8 cellular contexts compared by ENCODE assay signal in genomic region chr1:145093517-145094149, GRCh38. TPM values are rescaled to one million over a fixed set of nuclear protein-coding genes. Genes with fewer than 3 reads are reported as not detected.
DNase-seq lines count a peak whose midpoint lies in the region; ATAC-seq and TF ChIP-seq lines count a peak whose summit lies in the region.
"Not testable (repeated sequence)": the region's sequence is repeated elsewhere in the genome, so short reads cannot be mapped to it uniquely, and the experiment has no call there.

No MANE protein-coding gene starts in this region.

- H3K4me3 ChIP-seq in HAP-1 (peak overlapping the region; percentile 32), RWPE2 (ENCODE audit: severe bottlenecking) (peak overlapping the region; percentile 40), coronary artery (peak overlapping the region; percentile 71)
- H3K4me3 ChIP-seq in hepatocyte, result not testable (repeated sequence)

- H3K27me3 Mint-ChIP-seq in naive B cell, result not testable (repeated sequence)

- H3K36me3 Mint-ChIP-seq in naive B cell, result not testable (repeated sequence)

- H3K36me3 ChIP-seq in HAP-1 (replicated peaks); RWPE2 (ENCODE audit: low read depth); hepatocyte (replicated peaks; ENCODE audit: insufficient read depth, low read depth): not testable (repeated sequence)

- peak overlapping the region in 2 of 6 donors; percentile 72 to 79 for H3K27ac Mint-ChIP-seq in naive B cell

- not testable (repeated sequence) for H2AFZ ChIP-seq in hepatocyte

- not testable (repeated sequence) for H3K9me3 ChIP-seq in HAP-1; RWPE2 (ENCODE audit: severe bottlenecking); hepatocyte (ENCODE audit: low read depth)

- WGBS in hepatocyte (ENCODE audit: low lambda C conversion rate, missing lambda C conversion rate), result 3% methylated on average over 13 of the region's 47 CpGs

- ATAC-seq in RWPE2 (ENCODE audit: low read depth); naive B cell (ENCODE audit: low read depth in 2 of 2): not testable (repeated sequence)

- H3K9me2 ChIP-seq in hepatocyte (replicated peaks; ENCODE audit: insufficient read depth), result not testable (repeated sequence)

- TF ChIP-seq CTCF in RWPE2 (IDR thresholded peaks at IDR 0.05; ENCODE audit: poor library complexity, severe bottlenecking); coronary artery (IDR thresholded peaks at IDR 0.05); hepatocyte (IDR thresholded peaks at IDR 0.05; ENCODE audit: poor library complexity): not testable (repeated sequence)

- H3K27me3 ChIP-seq in HAP-1 (ENCODE audit: low read depth); RWPE2 (ENCODE audit: insufficient read depth, poor library complexity, severe bottlenecking); hepatocyte: not testable (repeated sequence)

- DNase-seq in ACHN (peak; percentile 6), HAP-1 (ENCODE audit: low spot score in 2 of 2) (peak; percentile 1 to 91), RWPE2 (ENCODE audit: low spot score) (peak; percentile 68), coronary artery (ENCODE audit: low spot score) (peak; percentile 70), hepatocyte (ENCODE audit: low spot score) (peak; percentile 9)
- peak; percentile 23 to 25 for DNase-seq in activated T-cell treated with anti-CD3 and anti-CD28 coated beads, Interleukin-2, amount 50 U/mL, for 48 hours
- not testable (repeated sequence) for DNase-seq in naive B cell
- peak; percentile 25 for DNase-seq in stimulated activated CD4-positive, alpha-beta T cell treated with anti-CD3 and anti-CD28 coated beads, Interleukin-15, amount 100 ng/mL, for 24 hours

- H3K4me3 Mint-ChIP-seq in naive B cell, result peak overlapping the region; percentile 85 to 97 (median 95)

- not testable (repeated sequence) for H3K4me1 Mint-ChIP-seq in naive B cell

- not testable (repeated sequence) for H4K20me1 ChIP-seq in hepatocyte (ENCODE audit: insufficient read depth, poor library complexity, severe bottlenecking)

- H3K27ac ChIP-seq in RWPE2 (ENCODE audit: poor library complexity, severe bottlenecking) (peak overlapping the region; percentile 46), coronary artery (peak overlapping the region in 1 of 2 donors; percentile 80)
- H3K27ac ChIP-seq in hepatocyte, result not testable (repeated sequence)

- in situ Hi-C loops in ACHN (cut with HindIII; ENCODE audit: low pct_ligation_motif_present, low pct_unique_long_range_greater_than_20kb, low sequenced_read_pairs); HAP-1 (cut with MboI; ENCODE audit: low sequenced_read_pairs): not testable (repeated sequence)

- peak overlapping the region; percentile 80 for H3K4me2 ChIP-seq in hepatocyte

- H3K4me1 ChIP-seq in HAP-1; RWPE2 (ENCODE audit: insufficient read depth, poor library complexity, severe bottlenecking); hepatocyte (ENCODE audit: insufficient read depth): not testable (repeated sequence)

- not testable (repeated sequence) for H3K79me2 ChIP-seq in hepatocyte

- not testable (repeated sequence) for H3K9me3 Mint-ChIP-seq in naive B cell

RNA-seq across cellular contexts. Expression of gene SRGAP2B, which starts 1.5 kb away (rescaled TPM):
- total RNA-seq in hepatocyte, result 7.1 and 20.7 TPM in 2 replicates
- 5.9 and 9.0 TPM in 2 replicates for polyA plus RNA-seq in hepatocyte
- polyA plus RNA-seq in naive B cell (ENCODE audit: low read depth in 6 of 6), result 1 to 10 TPM in 4 of 6 donors, under 1 TPM in 1, not detected in 1; 0.92 to 3.6 (median 1.9) TPM

RNA-seq across cellular contexts. Expression of gene FAM72D, which starts 2.1 kb away (rescaled TPM):
- total RNA-seq in hepatocyte, result 0.24 and 0.40 TPM in 2 replicates
- polyA plus RNA-seq in hepatocyte, result 0.40 and 0.63 TPM in 2 replicates
- not detected for polyA plus RNA-seq in naive B cell (ENCODE audit: low read depth in 6 of 6)
